ENCODE assay signal across 7 cellular contexts in the genomic region with DNA sequence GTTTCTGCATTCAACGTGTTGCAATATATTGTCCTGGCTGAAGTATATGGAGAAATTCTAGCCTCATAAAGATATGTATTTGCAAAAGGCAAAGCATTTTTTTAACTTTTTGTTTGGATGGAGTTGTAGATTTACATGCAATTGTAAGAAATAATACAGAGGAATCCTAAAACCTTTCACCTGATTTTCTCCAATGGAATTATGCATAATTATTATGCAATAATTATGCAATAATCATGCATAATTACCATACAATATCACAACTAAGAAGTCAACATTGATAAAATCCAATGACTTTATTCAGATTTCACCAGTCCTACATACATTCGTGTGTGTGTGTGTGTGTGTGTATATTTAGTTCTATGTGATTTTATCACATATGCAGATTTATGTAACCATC. TPM values are rescaled to one million over a fixed set of nuclear protein-coding genes. Genes with fewer than 3 reads are reported as not detected.
"Had no signal": no experiment of that assay in that cellular context is flagged by ENCODE, and none has a peak within 500 bp of the region (broad histone marks: within the 10 kb centered on the region; RNA-seq: fewer than 3 reads in every experiment).

No MANE protein-coding gene starts in this region.

- H3K27ac ChIP-seq: HL-60, KMS-11 had no signal

- H3K4me2 ChIP-seq: KMS-11 had no signal

- DNase-seq: IMR-90, KBM-7, KG1 had no signal

- FAIRE-seq: HTR-8/SVneo had no signal

- H3K9ac ChIP-seq: KMS-11 had no signal

RNA-seq across cellular contexts. Expression of a gene that starts 7.5 kb away (rescaled TPM):
- polyA plus RNA-seq: IgD-negative memory B cell had no signal
